1 cellular context compared by ENCODE assay signal in genomic region chr18:48410095-48410920, GRCh38.
TF ChIP-seq lines count a peak whose summit lies in the region.

No MANE protein-coding gene starts in this region.

TF ChIP-seq in HepG2, 621 proteins besides CTCF, POLR2A, EP300 and RAD21 (continued from another document and continues in another):
- TF ChIP-seq ZFP62 (CRISPR knock-in tag; IDR thresholded peaks at IDR 0.05) (no peak), ZNF766 (CRISPR knock-in tag; IDR thresholded peaks at IDR 0.05; ENCODE audit: borderline replicate concordance) (no peak), ARID4A (CRISPR knock-in tag; IDR thresholded peaks at IDR 0.05; ENCODE audit: borderline replicate concordance) (0 out of 2 replicates have a peak, but pooled peaks have one; percentile 15), TBL1XR1 (IDR thresholded peaks at IDR 0.05; ENCODE audit: borderline replicate concordance, low read length, partially characterized antibody) (no peak), SYNCRIP (IDR thresholded peaks at IDR 0.05; ENCODE audit: insufficient read depth, low read depth, low read length) (no peak), SAP130 (CRISPR knock-in tag; IDR thresholded peaks at IDR 0.05; ENCODE audit: low read depth) (peak; percentile 30; the same call in 1 of the 2 replicates), MIER3 (CRISPR knock-in tag; IDR thresholded peaks at IDR 0.05; ENCODE audit: borderline replicate concordance) (no peak), ZBTB7A (CRISPR knock-in tag; IDR thresholded peaks at IDR 0.05) (no peak), KAT2B (IDR thresholded peaks at IDR 0.05; ENCODE audit: borderline replicate concordance, low read depth, low read length) (no peak), HOXA9 (CRISPR knock-in tag; IDR thresholded peaks at IDR 0.05; ENCODE audit: borderline replicate concordance) (no peak), SRSF4 (IDR thresholded peaks at IDR 0.05; ENCODE audit: low read depth, low read length, poor library complexity, severe bottlenecking) (no peak), ZNF468 (CRISPR knock-in tag; IDR thresholded peaks at IDR 0.05) (no peak), ZKSCAN5 (CRISPR knock-in tag; IDR thresholded peaks at IDR 0.05) (no peak), MXD1 (CRISPR knock-in tag; IDR thresholded peaks at IDR 0.05) (no peak), SNAI1 (CRISPR knock-in tag; IDR thresholded peaks at IDR 0.05; ENCODE audit: borderline replicate concordance) (no peak), LBX2 (CRISPR knock-in tag; IDR thresholded peaks at IDR 0.05; ENCODE audit: borderline replicate concordance) (no peak), KDM2A (CRISPR knock-in tag; IDR thresholded peaks at IDR 0.05; ENCODE audit: borderline replicate concordance, low read depth) (0 out of 2 replicates have a peak, but pooled peaks have one; percentile 21), SNRNP70 (IDR thresholded peaks at IDR 0.05; ENCODE audit: low read depth, low read length) (no peak), TBX2 (CRISPR knock-in tag; IDR thresholded peaks at IDR 0.05; ENCODE audit: borderline replicate concordance) (peak; percentile 56), MBD4 (IDR thresholded peaks at IDR 0.05; ENCODE audit: borderline replicate concordance, low read length) (no peak), HIVEP1 (CRISPR knock-in tag; IDR thresholded peaks at IDR 0.05) (no peak), ARNTL (CRISPR knock-in tag; IDR thresholded peaks at IDR 0.05) (no peak), TSC22D2 (CRISPR knock-in tag; IDR thresholded peaks at IDR 0.05; ENCODE audit: borderline replicate concordance) (no peak), NFYB (CRISPR knock-in tag; IDR thresholded peaks at IDR 0.05) (peak; percentile 50; the same call in 1 of the 2 replicates), SP1 (IDR thresholded peaks at IDR 0.05) (no peak), SP1 (CRISPR knock-in tag; IDR thresholded peaks at IDR 0.05) (0 out of 2 replicates have a peak, but pooled peaks have one; percentile 45), SP4 (CRISPR knock-in tag; IDR thresholded peaks at IDR 0.05) (peak; percentile 76), SOX13 (IDR thresholded peaks at IDR 0.05) (no peak), SOX13 (CRISPR knock-in tag; conservative IDR thresholded peaks at IDR 0.05 in 1 of 2, IDR thresholded peaks at IDR 0.05 in 1 of 2) (no peak), ATRX (CRISPR knock-in tag; IDR thresholded peaks at IDR 0.05; ENCODE audit: borderline replicate concordance) (no peak), TRIM22 (IDR thresholded peaks at IDR 0.05) (no peak), ZNF263 (CRISPR knock-in tag; IDR thresholded peaks at IDR 0.05) (0 out of 2 replicates have a peak, but pooled peaks have one; percentile 29), SATB2 (CRISPR knock-in tag; IDR thresholded peaks at IDR 0.05) (no peak), SIX4 (CRISPR knock-in tag; IDR thresholded peaks at IDR 0.05) (no peak), ZNF773 (CRISPR knock-in tag; IDR thresholded peaks at IDR 0.05; ENCODE audit: borderline replicate concordance) (no peak), ZNF225 (CRISPR knock-in tag; IDR thresholded peaks at IDR 0.05) (no peak), HDAC6 (IDR thresholded peaks at IDR 0.05; ENCODE audit: low read depth, low read length) (no peak), KLF16 (CRISPR knock-in tag; IDR thresholded peaks at IDR 0.05) (peak in 1 of 2 experiments; percentile 43; a peak in 1 of 4 replicates), ZBTB33 (CRISPR knock-in tag; IDR thresholded peaks at IDR 0.05) (no peak), ATF1 (CRISPR knock-in tag; IDR thresholded peaks at IDR 0.05) (no peak), STAG1 (CRISPR knock-in tag; IDR thresholded peaks at IDR 0.05) (no peak), KDM3A (CRISPR knock-in tag; IDR thresholded peaks at IDR 0.05; ENCODE audit: low read depth) (no peak), ZFY (CRISPR knock-in tag; IDR thresholded peaks at IDR 0.05) (peak; percentile 5; the same call in 1 of the 2 replicates), ZNF12 (CRISPR knock-in tag; IDR thresholded peaks at IDR 0.05) (no peak)
- TF ChIP-seq, protein P1, sequence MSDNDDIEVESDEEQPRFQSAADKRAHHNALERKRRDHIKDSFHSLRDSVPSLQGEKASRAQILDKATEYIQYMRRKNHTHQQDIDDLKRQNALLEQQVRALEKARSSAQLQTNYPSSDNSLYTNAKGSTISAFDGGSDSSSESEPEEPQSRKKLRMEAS (IDR thresholded peaks at IDR 0.05) = no peak
- TF ChIP-seq, protein P2, sequence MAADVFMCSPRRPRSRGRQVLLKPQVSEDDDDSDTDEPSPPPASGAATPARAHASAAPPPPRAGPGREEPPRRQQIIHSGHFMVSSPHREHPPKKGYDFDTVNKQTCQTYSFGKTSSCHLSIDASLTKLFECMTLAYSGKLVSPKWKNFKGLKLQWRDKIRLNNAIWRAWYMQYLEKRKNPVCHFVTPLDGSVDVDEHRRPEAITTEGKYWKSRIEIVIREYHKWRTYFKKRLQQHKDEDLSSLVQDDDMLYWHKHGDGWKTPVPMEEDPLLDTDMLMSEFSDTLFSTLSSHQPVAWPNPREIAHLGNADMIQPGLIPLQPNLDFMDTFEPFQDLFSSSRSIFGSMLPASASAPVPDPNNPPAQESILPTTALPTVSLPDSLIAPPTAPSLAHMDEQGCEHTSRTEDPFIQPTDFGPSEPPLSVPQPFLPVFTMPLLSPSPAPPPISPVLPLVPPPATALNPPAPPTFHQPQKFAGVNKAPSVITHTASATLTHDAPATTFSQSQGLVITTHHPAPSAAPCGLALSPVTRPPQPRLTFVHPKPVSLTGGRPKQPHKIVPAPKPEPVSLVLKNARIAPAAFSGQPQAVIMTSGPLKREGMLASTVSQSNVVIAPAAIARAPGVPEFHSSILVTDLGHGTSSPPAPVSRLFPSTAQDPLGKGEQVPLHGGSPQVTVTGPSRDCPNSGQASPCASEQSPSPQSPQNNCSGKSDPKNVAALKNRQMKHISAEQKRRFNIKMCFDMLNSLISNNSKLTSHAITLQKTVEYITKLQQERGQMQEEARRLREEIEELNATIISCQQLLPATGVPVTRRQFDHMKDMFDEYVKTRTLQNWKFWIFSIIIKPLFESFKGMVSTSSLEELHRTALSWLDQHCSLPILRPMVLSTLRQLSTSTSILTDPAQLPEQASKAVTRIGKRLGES (CRISPR knock-in tag; IDR thresholded peaks at IDR 0.05; ENCODE audit: borderline replicate concordance) = no peak
- TF ChIP-seq, protein P3, sequence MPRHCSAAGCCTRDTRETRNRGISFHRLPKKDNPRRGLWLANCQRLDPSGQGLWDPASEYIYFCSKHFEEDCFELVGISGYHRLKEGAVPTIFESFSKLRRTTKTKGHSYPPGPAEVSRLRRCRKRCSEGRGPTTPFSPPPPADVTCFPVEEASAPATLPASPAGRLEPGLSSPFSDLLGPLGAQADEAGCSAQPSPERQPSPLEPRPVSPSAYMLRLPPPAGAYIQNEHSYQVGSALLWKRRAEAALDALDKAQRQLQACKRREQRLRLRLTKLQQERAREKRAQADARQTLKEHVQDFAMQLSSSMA (CRISPR knock-in tag; IDR thresholded peaks at IDR 0.05) = no peak
- TF ChIP-seq, protein P4, sequence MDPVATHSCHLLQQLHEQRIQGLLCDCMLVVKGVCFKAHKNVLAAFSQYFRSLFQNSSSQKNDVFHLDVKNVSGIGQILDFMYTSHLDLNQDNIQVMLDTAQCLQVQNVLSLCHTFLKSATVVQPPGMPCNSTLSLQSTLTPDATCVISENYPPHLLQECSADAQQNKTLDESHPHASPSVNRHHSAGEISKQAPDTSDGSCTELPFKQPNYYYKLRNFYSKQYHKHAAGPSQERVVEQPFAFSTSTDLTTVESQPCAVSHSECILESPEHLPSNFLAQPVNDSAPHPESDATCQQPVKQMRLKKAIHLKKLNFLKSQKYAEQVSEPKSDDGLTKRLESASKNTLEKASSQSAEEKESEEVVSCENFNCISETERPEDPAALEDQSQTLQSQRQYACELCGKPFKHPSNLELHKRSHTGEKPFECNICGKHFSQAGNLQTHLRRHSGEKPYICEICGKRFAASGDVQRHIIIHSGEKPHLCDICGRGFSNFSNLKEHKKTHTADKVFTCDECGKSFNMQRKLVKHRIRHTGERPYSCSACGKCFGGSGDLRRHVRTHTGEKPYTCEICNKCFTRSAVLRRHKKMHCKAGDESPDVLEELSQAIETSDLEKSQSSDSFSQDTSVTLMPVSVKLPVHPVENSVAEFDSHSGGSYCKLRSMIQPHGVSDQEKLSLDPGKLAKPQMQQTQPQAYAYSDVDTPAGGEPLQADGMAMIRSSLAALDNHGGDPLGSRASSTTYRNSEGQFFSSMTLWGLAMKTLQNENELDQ (CRISPR knock-in tag; IDR thresholded peaks at IDR 0.05; ENCODE audit: borderline replicate concordance) = no peak
- TF ChIP-seq, protein P5, sequence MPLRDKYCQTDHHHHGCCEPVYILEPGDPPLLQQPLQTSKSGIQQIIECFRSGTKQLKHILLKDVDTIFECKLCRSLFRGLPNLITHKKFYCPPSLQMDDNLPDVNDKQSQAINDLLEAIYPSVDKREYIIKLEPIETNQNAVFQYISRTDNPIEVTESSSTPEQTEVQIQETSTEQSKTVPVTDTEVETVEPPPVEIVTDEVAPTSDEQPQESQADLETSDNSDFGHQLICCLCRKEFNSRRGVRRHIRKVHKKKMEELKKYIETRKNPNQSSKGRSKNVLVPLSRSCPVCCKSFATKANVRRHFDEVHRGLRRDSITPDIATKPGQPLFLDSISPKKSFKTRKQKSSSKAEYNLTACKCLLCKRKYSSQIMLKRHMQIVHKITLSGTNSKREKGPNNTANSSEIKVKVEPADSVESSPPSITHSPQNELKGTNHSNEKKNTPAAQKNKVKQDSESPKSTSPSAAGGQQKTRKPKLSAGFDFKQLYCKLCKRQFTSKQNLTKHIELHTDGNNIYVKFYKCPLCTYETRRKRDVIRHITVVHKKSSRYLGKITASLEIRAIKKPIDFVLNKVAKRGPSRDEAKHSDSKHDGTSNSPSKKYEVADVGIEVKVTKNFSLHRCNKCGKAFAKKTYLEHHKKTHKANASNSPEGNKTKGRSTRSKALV (CRISPR knock-in tag; IDR thresholded peaks at IDR 0.05) = no peak
- TF ChIP-seq, protein P6, sequence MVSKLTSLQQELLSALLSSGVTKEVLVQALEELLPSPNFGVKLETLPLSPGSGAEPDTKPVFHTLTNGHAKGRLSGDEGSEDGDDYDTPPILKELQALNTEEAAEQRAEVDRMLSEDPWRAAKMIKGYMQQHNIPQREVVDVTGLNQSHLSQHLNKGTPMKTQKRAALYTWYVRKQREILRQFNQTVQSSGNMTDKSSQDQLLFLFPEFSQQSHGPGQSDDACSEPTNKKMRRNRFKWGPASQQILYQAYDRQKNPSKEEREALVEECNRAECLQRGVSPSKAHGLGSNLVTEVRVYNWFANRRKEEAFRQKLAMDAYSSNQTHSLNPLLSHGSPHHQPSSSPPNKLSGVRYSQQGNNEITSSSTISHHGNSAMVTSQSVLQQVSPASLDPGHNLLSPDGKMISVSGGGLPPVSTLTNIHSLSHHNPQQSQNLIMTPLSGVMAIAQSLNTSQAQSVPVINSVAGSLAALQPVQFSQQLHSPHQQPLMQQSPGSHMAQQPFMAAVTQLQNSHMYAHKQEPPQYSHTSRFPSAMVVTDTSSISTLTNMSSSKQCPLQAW (CRISPR knock-in tag; IDR thresholded peaks at IDR 0.05) = no peak
